ENCODE assay signal across 23 cellular contexts in the genomic region with DNA sequence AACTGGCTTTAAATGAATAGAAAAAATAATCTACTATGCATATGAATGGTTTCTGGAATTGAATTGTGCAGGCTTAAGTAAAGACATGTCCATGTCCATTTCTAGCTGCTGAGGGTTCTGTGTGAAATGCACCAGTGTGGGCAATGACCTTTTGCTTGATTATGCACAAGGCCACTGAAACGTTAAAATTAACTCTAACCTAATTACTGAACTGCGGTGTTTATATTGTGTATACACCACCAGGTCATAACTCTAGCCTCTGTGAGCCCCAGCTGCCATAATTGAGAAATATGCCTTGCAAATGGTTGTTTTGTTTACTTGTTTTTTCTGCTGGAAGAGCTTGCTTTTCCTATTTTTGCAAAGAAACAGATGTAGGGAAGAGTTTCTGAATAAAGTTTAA. TPM values are rescaled to one million over a fixed set of nuclear protein-coding genes. Genes with fewer than 3 reads are reported as not detected.
A peak's percentile ranks its signal among the peaks of the same experiment; 100 is the strongest.
DNase-seq lines count a peak whose midpoint lies in the region; TF ChIP-seq lines count a peak whose summit lies in the region.
"Had no signal": no experiment of that assay in that cellular context is flagged by ENCODE, and none has a peak within 500 bp of the region (broad histone marks: within the 10 kb centered on the region; RNA-seq: fewer than 3 reads in every experiment).

No MANE protein-coding gene starts in this region.

- no peak overlapping the region for H3K4me3 ChIP-seq in HAP-1
- no peak overlapping the region for H3K4me3 ChIP-seq in subcutaneous abdominal adipose tissue (ENCODE audit: low read depth in 1 of 5, low read length in 5 of 5)
- H3K4me3 ChIP-seq: A549, GM23248 had no signal

- peaks cover 34% of the 10 kb centered on the region for H3K4me1 Mint-ChIP-seq in nephron progenitor cell
- H3K4me1 Mint-ChIP-seq in activated T-helper 1 cell treated with anti-CD3 and anti-CD28 coated beads, Interleukin-12 subunit alpha, Interleukin-12 subunit beta, Interleukin-2, Interleukin-4 antibody, amounts not matched to agents 30 ng/mL and 10 ng/mL and 1 ng/mL, durations not matched to agents 14 hours and 24 hours and 36 hours (ENCODE audit: low read depth), result no peaks in the 10 kb centered on the region
- H3K4me1 Mint-ChIP-seq: CD4-positive, alpha-beta memory T cell had no signal

- H3K27me3 Mint-ChIP-seq in nephron progenitor cell (ENCODE audit: low read depth, poor library complexity), result no peaks in the 10 kb centered on the region
- peaks cover 6% of the 10 kb centered on the region for H3K27me3 Mint-ChIP-seq in activated T-helper 1 cell treated with anti-CD3 and anti-CD28 coated beads, Interleukin-12 subunit alpha, Interleukin-12 subunit beta, Interleukin-2, Interleukin-4 antibody, amounts not matched to agents 30 ng/mL and 10 ng/mL and 1 ng/mL, durations not matched to agents 14 hours and 24 hours and 36 hours (ENCODE audit: insufficient read depth)

- H3K27ac Mint-ChIP-seq in nephron progenitor cell, result peak overlapping the region; percentile 85
- H3K27ac Mint-ChIP-seq in activated T-helper 1 cell treated with anti-CD3 and anti-CD28 coated beads, Interleukin-12 subunit alpha, Interleukin-12 subunit beta, Interleukin-2, Interleukin-4 antibody, amounts not matched to agents 30 ng/mL and 10 ng/mL and 1 ng/mL, durations not matched to agents 14 hours and 24 hours and 36 hours, result no peak overlapping the region
- H3K27ac Mint-ChIP-seq: CD4-positive, alpha-beta memory T cell had no signal

- H3K9me3 Mint-ChIP-seq in nephron progenitor cell, result peaks cover 34% of the 10 kb centered on the region
- no peaks in the 10 kb centered on the region for H3K9me3 Mint-ChIP-seq in activated T-helper 1 cell treated with anti-CD3 and anti-CD28 coated beads, Interleukin-12 subunit alpha, Interleukin-12 subunit beta, Interleukin-2, Interleukin-4 antibody, amounts not matched to agents 30 ng/mL and 10 ng/mL and 1 ng/mL, durations not matched to agents 14 hours and 24 hours and 36 hours

- no peaks in the 10 kb centered on the region for H3K9me3 ChIP-seq in HAP-1
- no peaks in the 10 kb centered on the region for H3K9me3 ChIP-seq in subcutaneous abdominal adipose tissue (ENCODE audit: control insufficient read depth in 5 of 5, low read length in 5 of 5)
- H3K9me3 ChIP-seq: A549 had no signal

- intact Hi-C loops in activated T-helper 1 cell treated with anti-CD3 and anti-CD28 coated beads, Interleukin-12 subunit alpha, Interleukin-12 subunit beta, Interleukin-2, Interleukin-4 antibody, amounts not matched to agents 30 ng/mL and 10 ng/mL and 1 ng/mL, durations not matched to agents 14 hours and 24 hours and 36 hours (cut with micrococcal nuclease), result no loop called here

- TF ChIP-seq CTCF in nephron progenitor cell (IDR thresholded peaks at IDR 0.05), result no peak

- no peak overlapping the region for H3K9ac ChIP-seq in subcutaneous abdominal adipose tissue (ENCODE audit: low read length in 5 of 5)
- H3K9ac ChIP-seq: GM23248 had no signal

- peaks cover 82% of the 10 kb centered on the region for H3K36me3 Mint-ChIP-seq in nephron progenitor cell (ENCODE audit: low read depth)
- no peaks in the 10 kb centered on the region for H3K36me3 Mint-ChIP-seq in activated T-helper 1 cell treated with anti-CD3 and anti-CD28 coated beads, Interleukin-12 subunit alpha, Interleukin-12 subunit beta, Interleukin-2, Interleukin-4 antibody, amounts not matched to agents 30 ng/mL and 10 ng/mL and 1 ng/mL, durations not matched to agents 14 hours and 24 hours and 36 hours (ENCODE audit: low read depth)
- H3K36me3 Mint-ChIP-seq: CD4-positive, alpha-beta memory T cell had no signal

- peak; percentile 32 to 65 for DNase-seq in HAP-1 (ENCODE audit: low spot score in 2 of 2)
- DNase-seq in SK-N-DZ (ENCODE audit: low spot score), result peak; percentile 15
- DNase-seq in nephron progenitor cell, result no peak
- no peak for DNase-seq in Ammon's horn (ENCODE audit: low spot score)
- DNase-seq in activated T-helper 1 cell treated with anti-CD3 and anti-CD28 coated beads, Interleukin-12 subunit alpha, Interleukin-12 subunit beta, Interleukin-2, Interleukin-4 antibody, amounts not matched to agents 30 ng/mL and 10 ng/mL and 1 ng/mL, durations not matched to agents 14 hours and 24 hours and 36 hours (ENCODE audit: low spot score), result no peak
- no peak for DNase-seq in mesenteric fat pad (ENCODE audit: low spot score)
- DNase-seq: 8988T; ACHN; AML-193; Calu3; CD4-positive, alpha-beta memory T cell; COR-L47; DMS53; DMS79 treated with DMSO at 0.1 percent for 48 hours; GF-D8; GM23248; H7 had no signal

- H3K4me1 ChIP-seq in HAP-1, result peaks cover 43% of the 10 kb centered on the region
- H3K4me1 ChIP-seq in subcutaneous abdominal adipose tissue (ENCODE audit: control insufficient read depth in 5 of 5, insufficient read depth in 5 of 5, low read length in 5 of 5), result peaks cover 0 to 31% (median 27%) of the 10 kb centered on the region in 5 donors

- H3K4me3 Mint-ChIP-seq in nephron progenitor cell, result no peak overlapping the region
- H3K4me3 Mint-ChIP-seq in activated T-helper 1 cell treated with anti-CD3 and anti-CD28 coated beads, Interleukin-12 subunit alpha, Interleukin-12 subunit beta, Interleukin-2, Interleukin-4 antibody, amounts not matched to agents 30 ng/mL and 10 ng/mL and 1 ng/mL, durations not matched to agents 14 hours and 24 hours and 36 hours, result no peak overlapping the region
- H3K4me3 Mint-ChIP-seq: CD4-positive, alpha-beta memory T cell had no signal

- no peaks in the 10 kb centered on the region for H3K27me3 ChIP-seq in HAP-1 (ENCODE audit: low read depth)
- no peaks in the 10 kb centered on the region for H3K27me3 ChIP-seq in subcutaneous abdominal adipose tissue (ENCODE audit: control insufficient read depth in 5 of 5, insufficient read depth in 4 of 5, low read length in 5 of 5)

- in situ Hi-C loops in HAP-1 (cut with MboI; ENCODE audit: low sequenced_read_pairs), result no loop called here

- H3K27ac ChIP-seq in subcutaneous abdominal adipose tissue (ENCODE audit: low read depth, low read length), result peak overlapping the region; percentile 14
- H3K27ac ChIP-seq: A549, GM23248 had no signal

- no peaks in the 10 kb centered on the region for H3K36me3 ChIP-seq in HAP-1 (replicated peaks)
- H3K36me3 ChIP-seq in subcutaneous abdominal adipose tissue (ENCODE audit: control insufficient read depth in 5 of 5, insufficient read depth in 5 of 5, low read length in 5 of 5), result no peaks in the 10 kb centered on the region

RNA-seq across cellular contexts. Expression of gene RSPO3, which starts 46.1 kb away (rescaled TPM):
- not detected in 2 replicates for polyA plus RNA-seq in SK-N-DZ (2014; cell fraction: cytosol; rRNA removed)
- 0.65 TPM in 1 of 2 replicates, not detected in the other for polyA plus RNA-seq in SK-N-DZ (2014; cell fraction: nucleus; rRNA removed)
- not detected in 2 replicates for total RNA-seq in activated T-helper 1 cell treated with anti-CD3 and anti-CD28 coated beads, Interleukin-12 subunit alpha, Interleukin-12 subunit beta, Interleukin-2, Interleukin-4 antibody, amounts not matched to agents 30 ng/mL and 10 ng/mL and 1 ng/mL, durations not matched to agents 14 hours and 24 hours and 36 hours
- total RNA-seq in mesenteric fat pad, result 30.4 TPM
- total RNA-seq: Calu3; CD4-positive, alpha-beta memory T cell; Daoy; G401; H1; H7 had no signal
- polyA plus RNA-seq: BJ; CD4-positive, alpha-beta memory T cell; H1 had no signal

Comparison
In these comparisons a context has a peak if more than half of its experiments do, and no peak if none do; other contexts are left out.
1. DNase-seq: peak in HAP-1 (2 of 2) and SK-N-DZ (single experiment); none in nephron progenitor cell (single experiment), Ammon's horn (single experiment), activated T-helper 1 cell treated with anti-CD3 and anti-CD28 coated beads, Interleukin-12 subunit alpha, Interleukin-12 subunit beta, Interleukin-2, Interleukin-4 antibody, amounts not matched to agents 30 ng/mL and 10 ng/mL and 1 ng/mL, durations not matched to agents 14 hours and 24 hours and 36 hours (single experiment) and mesenteric fat pad (single experiment).
2. RNA of gene RSPO3, which starts 46.1 kb away (total RNA-seq): 30.4 TPM in mesenteric fat pad (single experiment); not detected in activated T-helper 1 cell treated with anti-CD3 and anti-CD28 coated beads, Interleukin-12 subunit alpha, Interleukin-12 subunit beta, Interleukin-2, Interleukin-4 antibody, amounts not matched to agents 30 ng/mL and 10 ng/mL and 1 ng/mL, durations not matched to agents 14 hours and 24 hours and 36 hours; every median in the first group is over 10 times any median in the second.